Comparison of ENCODE assay signal across 8 cellular contexts in the genomic region with DNA sequence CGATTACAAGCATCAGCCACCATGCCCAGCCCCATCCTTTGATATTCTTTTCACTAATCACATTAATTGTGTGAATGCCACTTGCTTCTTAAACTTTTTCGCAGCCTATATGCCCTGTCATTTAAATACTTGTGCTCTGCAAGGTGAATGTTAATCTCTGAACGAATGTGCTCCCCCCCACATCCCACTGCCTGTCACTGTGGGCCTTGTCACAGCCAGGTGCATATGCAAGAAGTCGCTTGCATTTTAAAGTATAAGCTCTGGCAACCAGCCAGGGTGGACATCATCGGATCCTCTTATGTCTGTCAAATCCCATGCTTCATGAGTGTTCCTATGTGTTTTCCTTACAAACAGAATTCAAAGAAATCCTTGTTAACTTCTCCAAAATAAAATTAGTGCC.
"Had no signal": no experiment of that assay in that cellular context is flagged by ENCODE, and none has a peak within 500 bp of the region (broad histone marks: within the 10 kb centered on the region; RNA-seq: fewer than 3 reads in every experiment).

No MANE protein-coding gene starts in this region.

- H3K4me3 ChIP-seq: GM23338, K562 had no signal

- DNase-seq: H9, HCEC 1CT, IMR-90 had no signal

- FAIRE-seq: H1, H54, HTR-8/SVneo, K562 had no signal
